8 cellular contexts compared by ENCODE assay signal in the genomic region with DNA sequence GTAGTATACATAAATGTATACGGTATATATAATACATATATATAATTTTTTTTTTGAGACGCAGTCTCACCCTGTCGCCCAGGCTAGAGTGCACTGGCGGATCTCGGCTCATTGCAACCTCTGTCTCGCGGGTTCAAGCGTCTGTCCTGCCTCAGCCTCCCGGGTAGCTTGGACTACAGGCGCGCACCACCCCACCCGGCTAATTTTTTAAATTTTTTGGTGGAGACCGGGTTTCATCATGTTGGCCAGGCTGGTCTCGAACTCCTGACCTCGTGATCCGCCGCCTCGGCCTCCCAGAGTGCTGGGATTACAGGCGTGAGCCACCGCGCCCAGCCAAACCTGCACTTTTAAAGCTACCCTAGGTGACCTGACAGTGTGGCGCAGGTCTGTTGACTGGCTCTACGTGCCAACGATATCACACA. TPM values are rescaled to one million over a fixed set of nuclear protein-coding genes. Genes with fewer than 3 reads are reported as not detected.
DNase-seq lines count a peak whose midpoint lies in the region; ATAC-seq and TF ChIP-seq lines count a peak whose summit lies in the region.

No MANE protein-coding gene starts in this region.

- peaks cover 13% of the 10 kb centered on the region for H3K36me3 ChIP-seq in GM06990 (ENCODE audit: control insufficient read depth, insufficient read depth, low read length)
- H3K36me3 ChIP-seq in NT2/D1 (ENCODE audit: insufficient read depth, insufficient read length, low read length) = peaks cover 42% of the 10 kb centered on the region
- H3K36me3 ChIP-seq in parathyroid adenoma (ENCODE audit: control insufficient read depth, insufficient read depth, low read length) = no peaks in the 10 kb centered on the region

- H3K9ac ChIP-seq in NT2/D1 (ENCODE audit: insufficient read length, low read depth) (peak overlapping the region; percentile 100), parathyroid adenoma (no peak overlapping the region)

- peak overlapping the region; percentile 76 for H2AFZ ChIP-seq in parathyroid adenoma

- H3K4me1 ChIP-seq in NT2/D1 (ENCODE audit: insufficient read depth, insufficient read length) (peaks cover 10% of the 10 kb centered on the region), parathyroid adenoma (peaks cover 4% of the 10 kb centered on the region)

- no peaks in the 10 kb centered on the region for H3K79me2 ChIP-seq in parathyroid adenoma

- H3K4me2 ChIP-seq in parathyroid adenoma (ENCODE audit: low read length) = peak overlapping the region; percentile 93

- H3K4me3 ChIP-seq in GM06990 (replicated peaks; ENCODE audit: low read depth, low read length) = peak overlapping the region; percentile 100
- peak overlapping the region; percentile 100 for H3K4me3 ChIP-seq in NT2/D1 (ENCODE audit: insufficient read length, low read depth)
- peak overlapping the region; percentile 71 for H3K4me3 ChIP-seq in epithelial cell of proximal tubule (ENCODE audit: low read depth, low read length)
- H3K4me3 ChIP-seq in parathyroid adenoma (ENCODE audit: low read depth, low read length) = peak overlapping the region; percentile 72

- TF ChIP-seq CTCF in GM06990 (IDR thresholded peaks at IDR 0.05; ENCODE audit: insufficient read depth, low read length, poor library complexity, severe bottlenecking) (no peak), epithelial cell of proximal tubule (conservative IDR thresholded peaks at IDR 0.05; ENCODE audit: low read depth, low read length) (no peak), parathyroid adenoma (IDR thresholded peaks at IDR 0.05) (no peak)

- DNase-seq in GM06990 (ENCODE audit: extremely low read depth, insufficient read length) (no peak), NT2/D1 (ENCODE audit: low read depth, low spot score) (no peak), epithelial cell of proximal tubule (ENCODE audit: low read depth) (no peak), DMS 273 (lab: John Stamatoyannopoulos, UW; ENCODE audit: unreplicated experiment) (no peak)
- no peak for DNase-seq in stimulated activated CD8-positive, alpha-beta memory T cell treated with anti-CD3 and anti-CD28 coated beads, Interleukin-4, amount 100 ng/mL, for 48 hours

- H3K27me3 ChIP-seq in GM06990 (replicated peaks; ENCODE audit: control insufficient read depth, insufficient read depth, low read length) (no peaks in the 10 kb centered on the region), NT2/D1 (ENCODE audit: insufficient read depth, insufficient read length) (peaks cover 4% of the 10 kb centered on the region), parathyroid adenoma (ENCODE audit: control insufficient read depth, insufficient read depth, low read length) (no peaks in the 10 kb centered on the region)

- no peaks in the 10 kb centered on the region for H3K9me3 ChIP-seq in NT2/D1 (ENCODE audit: insufficient read depth, low read length)
- no peaks in the 10 kb centered on the region for H3K9me3 ChIP-seq in parathyroid adenoma (ENCODE audit: control insufficient read depth, low read length)

- ATAC-seq in GM18519 (IDR thresholded peaks at IDR 0.05; ENCODE audit: low FRiP score, unreplicated experiment) (no peak), HG02870 (IDR thresholded peaks at IDR 0.05; ENCODE audit: unreplicated experiment) (no peak)

- peak overlapping the region; percentile 52 for H3K27ac ChIP-seq in parathyroid adenoma

RNA-seq across cellular contexts. Expression of gene PAM16, which starts 0.7 kb away (rescaled TPM):
- 75.1 and 87.4 TPM in 2 replicates for total RNA-seq in epithelial cell of proximal tubule

RNA-seq across cellular contexts. Expression of gene VASN, which starts 21.3 kb away (rescaled TPM):
- total RNA-seq in epithelial cell of proximal tubule = 19.0 and 33.7 TPM in 2 replicates

RNA-seq across cellular contexts. Expression of gene GLIS2, which starts 34.5 kb away (rescaled TPM):
- total RNA-seq in epithelial cell of proximal tubule = 2.2 and 4.6 TPM in 2 replicates
